Comparison of ENCODE assay signal across 2 cellular contexts in genomic region chr6:12474167-12475140, GRCh38.
A peak's percentile ranks its signal among the peaks of the same experiment; 100 is the strongest.
TF ChIP-seq lines count a peak whose summit lies in the region.

No MANE protein-coding gene starts in this region.

TF ChIP-seq in GM12878, 131 proteins besides CTCF, POLR2A, EP300 and RAD21 (continues in another document):
- TF ChIP-seq RCOR1 (conservative IDR thresholded peaks at IDR 0.05; ENCODE audit: low read depth, low read length) (no peak), RUNX3 (IDR thresholded peaks at IDR 0.05; ENCODE audit: low read length) (peak; percentile 31; the same call in 1 of the 2 replicates), MXI1 (IDR thresholded peaks at IDR 0.05; ENCODE audit: low read depth, low read length) (no peak), ZNF207 (IDR thresholded peaks at IDR 0.05; ENCODE audit: borderline replicate concordance) (no peak), SIN3A (IDR thresholded peaks at IDR 0.05; ENCODE audit: low read depth, low read length) (no peak), RFX5 (IDR thresholded peaks at IDR 0.05; ENCODE audit: low read depth, low read length) (no peak), NFYA (IDR thresholded peaks at IDR 0.05; ENCODE audit: borderline replicate concordance, low read depth, low read length) (no peak), ZNF592 (IDR thresholded peaks at IDR 0.05) (no peak), HDAC2 (IDR thresholded peaks at IDR 0.05) (no peak), MTA2 (IDR thresholded peaks at IDR 0.05; ENCODE audit: low read depth) (no peak), CREM (IDR thresholded peaks at IDR 0.05; ENCODE audit: low read depth) (peak; percentile 24; the same call in 1 of the 2 replicates), ZNF384 (IDR thresholded peaks at IDR 0.05; ENCODE audit: borderline replicate concordance, low read depth, low read length) (no peak), E2F4 (IDR thresholded peaks at IDR 0.05; ENCODE audit: low read depth, low read length) (no peak), SIX5 (IDR thresholded peaks at IDR 0.05; ENCODE audit: low read depth, low read length, severe bottlenecking) (no peak), GATAD2B (conservative IDR thresholded peaks at IDR 0.05; ENCODE audit: low read depth) (no peak), POU2F2 (IDR thresholded peaks at IDR 0.05; ENCODE audit: borderline replicate concordance, low read depth, low read length) (no peak), TAF1 (IDR thresholded peaks at IDR 0.05; ENCODE audit: borderline replicate concordance, low read depth, low read length) (no peak), FOS (IDR thresholded peaks at IDR 0.05; ENCODE audit: borderline replicate concordance, extremely low read depth, insufficient read length) (no peak), CHD4 (IDR thresholded peaks at IDR 0.05) (no peak), MEF2A (IDR thresholded peaks at IDR 0.05; ENCODE audit: insufficient read depth, low read depth, low read length) (no peak), SPI1 (IDR thresholded peaks at IDR 0.05; ENCODE audit: borderline replicate concordance, insufficient read depth, low read depth, low read length) (no peak), CREB1 (IDR thresholded peaks at IDR 0.05; ENCODE audit: low read depth) (peak; percentile 54; the same call in 1 of the 2 replicates), CBFB (IDR thresholded peaks at IDR 0.05; ENCODE audit: low read depth) (no peak), BHLHE40 (IDR thresholded peaks at IDR 0.05; ENCODE audit: borderline replicate concordance in 1 of 2, low read depth in 2 of 2, low read length in 1 of 2) (peak; percentile 19 to 42; a peak in 2 of 4 replicates), CEBPZ (IDR thresholded peaks at IDR 0.05; ENCODE audit: low read depth, low read length) (no peak), NR2F1 (conservative IDR thresholded peaks at IDR 0.05) (no peak), ATF7 (IDR thresholded peaks at IDR 0.05; ENCODE audit: low read depth) (no peak)

TF ChIP-seq in GM23338, 12 proteins besides CTCF, POLR2A, EP300 and RAD21:
- no peak for TF ChIP-seq NANOG (IDR thresholded peaks at IDR 0.05; ENCODE audit: borderline replicate concordance)
- TF ChIP-seq ETS1 (IDR thresholded peaks at IDR 0.05): no peak
- TF ChIP-seq ZNF114 (CRISPR knock-in tag; IDR thresholded peaks at IDR 0.05): no peak
- no peak for TF ChIP-seq POLR2AphosphoS5 (IDR thresholded peaks at IDR 0.05; ENCODE audit: low read depth)
- no peak for TF ChIP-seq STAT1 (IDR thresholded peaks at IDR 0.05; ENCODE audit: unreplicated experiment)
- no peak for TF ChIP-seq ZNF462 (CRISPR knock-in tag; IDR thresholded peaks at IDR 0.05)
- TF ChIP-seq EZH2phosphoT487 (IDR thresholded peaks at IDR 0.05; ENCODE audit: unreplicated experiment): no peak
- no peak for TF ChIP-seq ZNF331 (CRISPR knock-in tag; IDR thresholded peaks at IDR 0.05; ENCODE audit: low read depth)
- TF ChIP-seq EZH2 (IDR thresholded peaks at IDR 0.05; ENCODE audit: low read depth, unreplicated experiment): no peak
- TF ChIP-seq CREB1 (CRISPR knock-in tag; IDR thresholded peaks at IDR 0.05; ENCODE audit: low read depth): no peak
- no peak for TF ChIP-seq JUNB (IDR thresholded peaks at IDR 0.05; ENCODE audit: unreplicated experiment)
